26 cellular contexts compared by ENCODE assay signal in genomic region chrX:100850317-100850716, GRCh38. TPM values are rescaled to one million over a fixed set of nuclear protein-coding genes. Genes with fewer than 3 reads are reported as not detected.
"Had no signal": no experiment of that assay in that cellular context is flagged by ENCODE, and none has a peak within 500 bp of the region (broad histone marks: within the 10 kb centered on the region; RNA-seq: fewer than 3 reads in every experiment).

No MANE protein-coding gene starts in this region.

- H3K36me3 ChIP-seq: Peyer's patch, SJCRH30 had no signal

- ATAC-seq: PC-3, SK-N-SH treated with all-trans-retinoic acid at 6 μM for 48 hours, T-helper 17 cell had no signal

- DNase-seq: IMR-90, NCI-H1048, NCI-H1105, NCI-H1417, NCI-H1436 treated with DMSO at 0.1 percent for 48 hours, NCI-H1694, NCI-H187 treated with DMSO at 0.1 percent for 48 hours, NCI-H2029 treated with DMSO at 0.1 percent for 48 hours, NCI-H2107, NCI-H2171 treated with DMSO at 0.1 percent for 48 hours, NCI-H345, NCI-H446 treated with DMSO at 0.1 percent for 48 hours, NCI-H510A treated with DMSO at 0.1 percent for 48 hours, NCI-H526, NCI-H82, PC-3, Peyer's patch, RPMI8226, SHP77, SJCRH30, T-helper 1 cell, T-helper 17 cell had no signal

- H3K9ac ChIP-seq: KMS-11 had no signal

- H3K27me3 ChIP-seq: Peyer's patch, SJCRH30 had no signal

- H3K27ac ChIP-seq: KMS-11, Peyer's patch, SJCRH30 had no signal

- H3K4me1 ChIP-seq: Peyer's patch, SJCRH30 had no signal

- H3K4me2 ChIP-seq: KMS-11 had no signal

- H3K9me3 ChIP-seq: Peyer's patch, SJCRH30 had no signal

- H3K4me3 ChIP-seq: Peyer's patch, SJCRH30 had no signal

RNA-seq across cellular contexts. Expression of gene NOX1, which starts 23.8 kb away (rescaled TPM):
- total RNA-seq: IMR-90, LHCN-M2, MCF 10A, PC-3, SJCRH30, T-helper 17 cell had no signal
- polyA plus RNA-seq: IMR-90 had no signal
